In the genomic region with DNA sequence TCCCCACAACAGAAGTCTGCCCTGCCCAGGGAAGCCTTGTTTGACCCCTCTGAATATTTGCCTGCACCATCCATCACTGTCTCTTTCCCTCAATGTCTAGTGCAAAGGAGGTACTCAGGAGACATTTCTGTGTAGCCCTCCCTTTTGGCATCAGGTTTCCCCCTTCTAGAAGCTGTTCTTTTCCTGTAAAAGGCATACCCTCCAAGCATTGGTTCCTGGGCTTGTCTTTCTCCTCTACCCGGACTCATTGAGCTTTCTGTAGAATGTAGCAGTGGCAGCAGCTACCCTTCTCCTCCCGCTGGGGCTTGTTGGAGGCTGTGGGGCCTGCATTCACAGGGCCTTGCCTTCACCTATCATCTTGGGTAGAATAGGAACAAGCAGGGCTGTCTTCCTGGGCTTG, we compare ENCODE assay signal across 22 cellular contexts.
DNase-seq lines count a peak whose midpoint lies in the region; ATAC-seq and TF ChIP-seq lines count a peak whose summit lies in the region.
"Had no signal": no experiment of that assay in that cellular context is flagged by ENCODE, and none has a peak within 500 bp of the region (broad histone marks: within the 10 kb centered on the region; RNA-seq: fewer than 3 reads in every experiment).

No MANE protein-coding gene starts in this region.

- H3K27ac ChIP-seq in left ventricle myocardium inferior (replicated peaks) (peak overlapping the region; percentile 82), heart left ventricle (peak overlapping the region in 6 of 12 donors; percentile 3 to 77 (median 54)), ectodermal cell (ENCODE audit: insufficient read depth, low read depth, low read length, poor library complexity, severe bottlenecking) (peak overlapping the region; percentile 3), upper lobe of right lung (peak overlapping the region; percentile 48)
- H3K27ac ChIP-seq: A549 had no signal

- H3K36me3 Mint-ChIP-seq in nephron progenitor cell (ENCODE audit: low read depth) (peaks cover 28% of the 10 kb centered on the region), immature natural killer cell (no peaks in the 10 kb centered on the region)

- peak overlapping the region; percentile 88 for H3K27ac Mint-ChIP-seq in nephron progenitor cell
- H3K27ac Mint-ChIP-seq in immature natural killer cell, result no peak overlapping the region
- H3K27ac Mint-ChIP-seq: activated naive CD8-positive, alpha-beta T cell treated with anti-CD3 and anti-CD28 coated beads, Interleukin-2, amount 50 U/mL, for 24 hours; activated T-helper 17 cell treated with anti-CD3 and anti-CD28 coated beads, Interleukin-2, amount 50 U/mL, for 72 hours had no signal

- H3K4me3 ChIP-seq in left ventricle myocardium inferior (no peak overlapping the region), heart left ventricle (no peak overlapping the region), ectodermal cell (ENCODE audit: insufficient read depth, low read depth, low read length) (no peak overlapping the region), upper lobe of right lung (no peak overlapping the region)
- H3K4me3 ChIP-seq: A549, ovary had no signal

- H3K27me3 Mint-ChIP-seq in nephron progenitor cell (ENCODE audit: low read depth, poor library complexity), result peaks cover 5% of the 10 kb centered on the region
- peaks cover 0 to 4% (median 2%) of the 10 kb centered on the region in 3 donors for H3K27me3 Mint-ChIP-seq in immature natural killer cell (ENCODE audit: low read depth in 3 of 3)
- H3K27me3 Mint-ChIP-seq: activated naive CD8-positive, alpha-beta T cell treated with anti-CD3 and anti-CD28 coated beads, Interleukin-2, amount 50 U/mL, for 24 hours; activated T-helper 17 cell treated with anti-CD3 and anti-CD28 coated beads, Interleukin-2, amount 50 U/mL, for 72 hours had no signal

- H3K4me3 Mint-ChIP-seq in nephron progenitor cell (no peak overlapping the region), immature natural killer cell (no peak overlapping the region)
- H3K4me3 Mint-ChIP-seq: activated naive CD8-positive, alpha-beta T cell treated with anti-CD3 and anti-CD28 coated beads, Interleukin-2, amount 50 U/mL, for 24 hours; activated T-helper 17 cell treated with anti-CD3 and anti-CD28 coated beads, Interleukin-2, amount 50 U/mL, for 72 hours had no signal

- ATAC-seq in heart left ventricle (no peak), upper lobe of right lung (no peak), HG03520 (IDR thresholded peaks at IDR 0.05; ENCODE audit: unreplicated experiment) (no peak), HG03521 (IDR thresholded peaks at IDR 0.05; ENCODE audit: unreplicated experiment) (no peak)
- ATAC-seq: A549; activated naive CD8-positive, alpha-beta T cell treated with anti-CD3 and anti-CD28 coated beads, Interleukin-2, amount 50 U/mL, for 24 hours; activated T-helper 17 cell treated with anti-CD3 and anti-CD28 coated beads, Interleukin-2, amount 50 U/mL, for 72 hours had no signal

- 61 to 92% (median 71%) methylated on average over 2 of the region's 2 CpGs for WGBS in heart left ventricle, 4 donors
- WGBS in ectodermal cell, 2 experiments, result 49 to 50% methylated on average over 2 of the region's 2 CpGs

- H3K4me1 ChIP-seq in left ventricle myocardium inferior (peaks cover 70% of the 10 kb centered on the region), heart left ventricle (peaks cover 0 to 67% (median 43%) of the 10 kb centered on the region in 12 donors), ectodermal cell (ENCODE audit: control insufficient read depth, insufficient read depth, low read length) (peaks cover 14% of the 10 kb centered on the region), upper lobe of right lung (peaks cover 46% of the 10 kb centered on the region)
- H3K4me1 ChIP-seq: A549 had no signal

- H3K9me3 ChIP-seq in left ventricle myocardium inferior (replicated peaks), result peaks cover 6% of the 10 kb centered on the region
- peaks cover 0 to 10% (median 0%) of the 10 kb centered on the region in 12 donors for H3K9me3 ChIP-seq in heart left ventricle
- no peaks in the 10 kb centered on the region for H3K9me3 ChIP-seq in ectodermal cell (ENCODE audit: control insufficient read depth, low read length)
- no peaks in the 10 kb centered on the region for H3K9me3 ChIP-seq in upper lobe of right lung
- H3K9me3 ChIP-seq: A549, ovary had no signal

- intact Hi-C loops in left ventricle myocardium inferior (cut with micrococcal nuclease) (no loop called here), heart left ventricle (cut with DNase I) (no loop called here), upper lobe of right lung (cut with DNase I) (no loop called here)

- H3K36me3 ChIP-seq in left ventricle myocardium inferior, result peaks cover 3% of the 10 kb centered on the region
- H3K36me3 ChIP-seq in heart left ventricle, result no peaks in the 10 kb centered on the region
- no peaks in the 10 kb centered on the region for H3K36me3 ChIP-seq in ectodermal cell (ENCODE audit: control insufficient read depth, insufficient read depth, low read length)
- H3K36me3 ChIP-seq in upper lobe of right lung, result no peaks in the 10 kb centered on the region
- H3K36me3 ChIP-seq: ovary had no signal

- H3K4me1 Mint-ChIP-seq in nephron progenitor cell (peaks cover 33% of the 10 kb centered on the region), immature natural killer cell (no peaks in the 10 kb centered on the region)
- H3K4me1 Mint-ChIP-seq: activated naive CD8-positive, alpha-beta T cell treated with anti-CD3 and anti-CD28 coated beads, Interleukin-2, amount 50 U/mL, for 24 hours; activated T-helper 17 cell treated with anti-CD3 and anti-CD28 coated beads, Interleukin-2, amount 50 U/mL, for 72 hours had no signal

- DNase-seq in left ventricle myocardium inferior (no peak), heart left ventricle (no peak), nephron progenitor cell (peak; percentile 16), upper lobe of right lung (no peak), immature natural killer cell (no peak)
- DNase-seq: activated CD4-positive, alpha-beta T cell treated with anti-CD3 and anti-CD28 coated beads for 1 hour; activated naive CD8-positive, alpha-beta T cell treated with anti-CD3 and anti-CD28 coated beads, Interleukin-2, amount 50 U/mL, for 24 hours; central memory CD4-positive, alpha-beta T cell; DMS 273 treated with DMSO at 0.1 percent for 48 hours; GDM1; hypothalamus; Kasumi-1; kidney; NCI-H1105; NCI-H774; ovary; T1000 had no signal

- TF ChIP-seq POLR2A in heart left ventricle (IDR thresholded peaks at IDR 0.05), result no peak

- peaks cover 16% of the 10 kb centered on the region for H3K9me3 Mint-ChIP-seq in nephron progenitor cell
- no peaks in the 10 kb centered on the region for H3K9me3 Mint-ChIP-seq in immature natural killer cell
- H3K9me3 Mint-ChIP-seq: activated naive CD8-positive, alpha-beta T cell treated with anti-CD3 and anti-CD28 coated beads, Interleukin-2, amount 50 U/mL, for 24 hours had no signal

- no peak for TF ChIP-seq CTCF in left ventricle myocardium inferior (IDR thresholded peaks at IDR 0.05; ENCODE audit: borderline replicate concordance)
- TF ChIP-seq CTCF in heart left ventricle (IDR thresholded peaks at IDR 0.05), result no peak
- no peak for TF ChIP-seq CTCF in nephron progenitor cell (IDR thresholded peaks at IDR 0.05)
- TF ChIP-seq CTCF in upper lobe of right lung (IDR thresholded peaks at IDR 0.05), result no peak

- H3K27me3 ChIP-seq in left ventricle myocardium inferior (ENCODE audit: low read depth), result no peaks in the 10 kb centered on the region
- H3K27me3 ChIP-seq in heart left ventricle, result no peaks in the 10 kb centered on the region
- H3K27me3 ChIP-seq in ectodermal cell (ENCODE audit: control insufficient read depth, insufficient read depth, low read length, poor library complexity, severe bottlenecking), result no peaks in the 10 kb centered on the region
- H3K27me3 ChIP-seq in upper lobe of right lung, result no peaks in the 10 kb centered on the region
- H3K27me3 ChIP-seq: ovary had no signal
